In genomic region chr17:44948315-44948795, GRCh38 we compare ENCODE assay signal across 1 cellular context.
TF ChIP-seq lines count a peak whose summit lies in the region.

No MANE protein-coding gene starts in this region.

TF ChIP-seq in GM23338, 12 proteins besides CTCF, POLR2A, EP300 and RAD21 (continued from another document):
- TF ChIP-seq ZNF331 (CRISPR knock-in tag; IDR thresholded peaks at IDR 0.05; ENCODE audit: low read depth) = no peak
- no peak for TF ChIP-seq EZH2 (IDR thresholded peaks at IDR 0.05; ENCODE audit: low read depth, unreplicated experiment)
- TF ChIP-seq POLR2AphosphoS5 (IDR thresholded peaks at IDR 0.05; ENCODE audit: low read depth) = no peak
TF ChIP-seq in GM23338: peak in this region for 0.
